In the genomic region with DNA sequence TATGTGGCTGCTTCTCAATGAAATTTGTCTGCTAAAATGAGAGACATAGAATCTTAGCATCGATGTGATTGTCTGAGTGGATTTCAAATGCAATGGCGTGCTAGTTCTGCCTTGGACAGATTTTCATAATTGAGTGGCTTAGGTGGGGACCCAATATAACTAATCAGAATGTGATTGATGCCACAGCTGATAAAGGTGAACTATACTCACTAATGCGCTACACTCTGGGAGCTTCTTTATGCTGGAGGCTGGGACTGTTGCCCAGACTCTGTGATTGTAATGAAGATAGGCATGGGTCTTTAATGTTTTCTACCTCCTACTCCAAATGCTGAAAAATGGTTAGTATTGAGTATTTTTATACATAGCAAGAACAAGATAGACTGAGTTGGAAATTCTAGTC, we compare ENCODE assay signal across 21 cellular contexts.
"Had no signal": no experiment of that assay in that cellular context is flagged by ENCODE, and none has a peak within 500 bp of the region (broad histone marks: within the 10 kb centered on the region; RNA-seq: fewer than 3 reads in every experiment).

No MANE protein-coding gene starts in this region.

- H3K4me2 ChIP-seq: hepatocyte had no signal

- H2AFZ ChIP-seq: hepatocyte had no signal

- ATAC-seq: foreskin keratinocyte; naive thymus-derived CD4-positive, alpha-beta T cell; sciatic nerve; stimulated activated naive B cell treated with anti-CD40 and anti-IgM and Interleukin-4, amounts not matched to agents 10 μg/mL and 1 μg/mL and 100 μg/mL, for 72 hours; stimulated activated naive CD8-positive, alpha-beta T cell treated with anti-CD3 and anti-CD28 coated beads, Interleukin-15, amount 100 ng/mL, for 72 hours; upper lobe of right lung had no signal

- FAIRE-seq: endothelial cell of umbilical vein had no signal

- H3K4me1 ChIP-seq: testis, tibial nerve, upper lobe of right lung, vagina had no signal

- H3K36me3 ChIP-seq: neutrophil, tibial nerve, upper lobe of right lung, vagina had no signal

- H3K9me3 ChIP-seq: neutrophil, testis, tibial nerve, upper lobe of right lung, vagina had no signal

- H3K27me3 ChIP-seq: foreskin keratinocyte, hepatocyte, neutrophil, testis, tibial nerve, upper lobe of right lung, vagina had no signal

- DNase-seq: effector CD4-positive, alpha-beta T cell; endodermal cell; erythroblast; foreskin keratinocyte; head of caudate nucleus; kidney glomerular epithelial cell; naive thymus-derived CD4-positive, alpha-beta T cell; nephron progenitor cell; posterior cingulate gyrus; stimulated activated CD4-positive, alpha-beta T cell treated with anti-CD3 and anti-CD28 coated beads, Interleukin-2, amount 100 ng/mL, for 24 hours; stimulated activated CD4-positive, alpha-beta T cell treated with anti-CD3 and anti-CD28 coated beads, Interleukin-4, amount 100 ng/mL, for 4 hours; stimulated activated naive B cell treated with anti-CD40 and anti-IgM and Interleukin-4, amounts not matched to agents 10 μg/mL and 1 μg/mL and 100 μg/mL, for 72 hours; stimulated activated naive CD8-positive, alpha-beta T cell treated with anti-CD3 and anti-CD28 coated beads, Interleukin-15, amount 100 ng/mL, for 72 hours; testis; upper lobe of right lung had no signal

- H3K79me2 ChIP-seq: hepatocyte had no signal

- H3K4me3 ChIP-seq: hepatocyte, testis, tibial nerve, upper lobe of right lung, vagina had no signal

- H3K27ac ChIP-seq: foreskin keratinocyte, hepatocyte, neutrophil, testis, tibial nerve, upper lobe of right lung, vagina had no signal
